ENCODE assay signal across 9 cellular contexts in genomic region chr1:15102646-15103045, GRCh38.
"Had no signal": no experiment of that assay in that cellular context is flagged by ENCODE, and none has a peak within 500 bp of the region (broad histone marks: within the 10 kb centered on the region; RNA-seq: fewer than 3 reads in every experiment).

No MANE protein-coding gene starts in this region.

- DNase-seq: GM23248, GOT3, H7, HFFc6 had no signal

- H2AFZ ChIP-seq: GM23248 had no signal

- H3K27ac ChIP-seq: GM23248, HL-60 had no signal

- H3K4me3 ChIP-seq: GM23248, HAP-1, K562 had no signal

- ATAC-seq: HCT116, HepG2, K562 had no signal

- H3K27ac Mint-ChIP-seq: HFFc6 had no signal

- H3K4me3 Mint-ChIP-seq: HFFc6 had no signal

- H3K9ac ChIP-seq: GM23248 had no signal

- H3K36me3 ChIP-seq: HAP-1 had no signal
